14 cellular contexts compared by ENCODE assay signal in genomic region chr5:151200913-151201445, GRCh38. TPM values are rescaled to one million over a fixed set of nuclear protein-coding genes. Genes with fewer than 3 reads are reported as not detected.
A peak's percentile ranks its signal among the peaks of the same experiment; 100 is the strongest.
DNase-seq lines count a peak whose midpoint lies in the region; ATAC-seq and TF ChIP-seq lines count a peak whose summit lies in the region.
"Had no signal": no experiment of that assay in that cellular context is flagged by ENCODE, and none has a peak within 500 bp of the region (broad histone marks: within the 10 kb centered on the region; RNA-seq: fewer than 3 reads in every experiment).

No MANE protein-coding gene starts in this region.

- POLR2A ChIA-PET in activated CD4-positive, alpha-beta memory T cell treated with anti-CD3 and anti-CD28 coated beads for 36 hours (lab: Charles Lee): interaction anchor here (1.1 kb wide), 1 partner anchor 21 kb away, joined by 3 read pairs; no protein-coding TSS in a partner anchor

- TF ChIP-seq CTCF in Calu3 (IDR thresholded peaks at IDR 0.05; ENCODE audit: unreplicated experiment): no peak

- H3K36me3 Mint-ChIP-seq in activated naive CD4-positive, alpha-beta T cell treated with anti-CD3 and anti-CD28 coated beads, Interleukin-2, amount 50 U/mL, for 24 hours: peaks cover 16% of the 10 kb centered on the region
- H3K36me3 Mint-ChIP-seq in activated CD4-positive, alpha-beta memory T cell treated with anti-CD3 and anti-CD28 coated beads for 36 hours: peaks cover 6% of the 10 kb centered on the region
- H3K36me3 Mint-ChIP-seq in immature natural killer cell (peaks cover 18 to 44% (median 19%) of the 10 kb centered on the region in 3 donors), Calu3 (ENCODE audit: insufficient read depth, unreplicated experiment) (no peaks in the 10 kb centered on the region)

- H3K4me3 Mint-ChIP-seq in activated naive CD4-positive, alpha-beta T cell treated with anti-CD3 and anti-CD28 coated beads, Interleukin-2, amount 50 U/mL, for 24 hours: no peak overlapping the region
- H3K4me3 Mint-ChIP-seq in activated CD4-positive, alpha-beta memory T cell treated with anti-CD3 and anti-CD28 coated beads for 36 hours: no peak overlapping the region
- no peak overlapping the region for H3K4me3 Mint-ChIP-seq in immature natural killer cell
- no peak overlapping the region for H3K4me3 Mint-ChIP-seq in Calu3 (ENCODE audit: low read depth, unreplicated experiment)

- H3K27me3 Mint-ChIP-seq in activated naive CD4-positive, alpha-beta T cell treated with anti-CD3 and anti-CD28 coated beads, Interleukin-2, amount 50 U/mL, for 24 hours: no peaks in the 10 kb centered on the region
- no peaks in the 10 kb centered on the region for H3K27me3 Mint-ChIP-seq in activated CD4-positive, alpha-beta memory T cell treated with anti-CD3 and anti-CD28 coated beads for 36 hours
- H3K27me3 Mint-ChIP-seq in immature natural killer cell (ENCODE audit: low read depth in 3 of 3): peaks cover 0 to 2% (median 0%) of the 10 kb centered on the region in 3 donors
- peaks cover 32% of the 10 kb centered on the region for H3K27me3 Mint-ChIP-seq in Calu3 (ENCODE audit: unreplicated experiment)

- no peak for ATAC-seq in HG03460 (IDR thresholded peaks at IDR 0.05; ENCODE audit: unreplicated experiment)
- ATAC-seq: left cardiac atrium had no signal

- intact Hi-C loops in activated CD4-positive, alpha-beta memory T cell treated with anti-CD3 and anti-CD28 coated beads for 36 hours (cut with micrococcal nuclease): no loop called here
- intact Hi-C loops in posterior cingulate gyrus (cut with DNase I) (no loop called here), Calu3 (cut with micrococcal nuclease; ENCODE audit: unreplicated experiment) (loop anchor here (10.0 kb wide), 1 partner anchor 396 kb away; no protein-coding TSS in a partner anchor)

- BruUV-seq in Calu3 (replicated peaks; lab: Mats Ljungman, UMichigan): no TSS peak

- H3K4me1 Mint-ChIP-seq in activated naive CD4-positive, alpha-beta T cell treated with anti-CD3 and anti-CD28 coated beads, Interleukin-2, amount 50 U/mL, for 24 hours: peaks cover 74% of the 10 kb centered on the region
- peaks cover 42% of the 10 kb centered on the region for H3K4me1 Mint-ChIP-seq in activated CD4-positive, alpha-beta memory T cell treated with anti-CD3 and anti-CD28 coated beads for 36 hours (ENCODE audit: low read depth)
- H3K4me1 Mint-ChIP-seq in immature natural killer cell: peaks cover 34 to 70% of the 10 kb centered on the region in 2 donors
- no peaks in the 10 kb centered on the region for H3K4me1 Mint-ChIP-seq in Calu3 (ENCODE audit: low read depth, unreplicated experiment)

- CTCF ChIA-PET in activated CD4-positive, alpha-beta memory T cell treated with anti-CD3 and anti-CD28 coated beads for 36 hours (lab: Charles Lee): interaction anchor here (3.7 kb wide), 1 partner anchor 75 kb away, joined by 16 read pairs; no protein-coding TSS in a partner anchor
- CTCF ChIA-PET in Calu3 (lab: Charles Lee): no interaction called here

- DNase-seq in activated naive CD4-positive, alpha-beta T cell treated with anti-CD3 and anti-CD28 coated beads, Interleukin-2, amount 50 U/mL, for 16 hours: no peak
- DNase-seq in activated CD4-positive, alpha-beta memory T cell treated with anti-CD3 and anti-CD28 coated beads for 36 hours: no peak
- DNase-seq in immature natural killer cell (no peak), posterior cingulate gyrus (no peak), Calu3 (no peak)
- DNase-seq in effector CD4-positive, alpha-beta T cell: no peak
- DNase-seq: IMR-90, left cardiac atrium, MV-4-11, NCI-H2081, small intestine, T-helper 2 cell had no signal

- no peaks in the 10 kb centered on the region for H3K9me3 Mint-ChIP-seq in activated naive CD4-positive, alpha-beta T cell treated with anti-CD3 and anti-CD28 coated beads, Interleukin-2, amount 50 U/mL, for 24 hours
- no peaks in the 10 kb centered on the region for H3K9me3 Mint-ChIP-seq in activated CD4-positive, alpha-beta memory T cell treated with anti-CD3 and anti-CD28 coated beads for 36 hours
- no peaks in the 10 kb centered on the region for H3K9me3 Mint-ChIP-seq in immature natural killer cell
- H3K9me3 Mint-ChIP-seq in Calu3 (ENCODE audit: low read depth, unreplicated experiment): no peaks in the 10 kb centered on the region

- peak overlapping the region; percentile 25 for H3K27ac Mint-ChIP-seq in activated naive CD4-positive, alpha-beta T cell treated with anti-CD3 and anti-CD28 coated beads, Interleukin-2, amount 50 U/mL, for 24 hours
- peak overlapping the region; percentile 60 for H3K27ac Mint-ChIP-seq in activated CD4-positive, alpha-beta memory T cell treated with anti-CD3 and anti-CD28 coated beads for 36 hours
- H3K27ac Mint-ChIP-seq in immature natural killer cell: peak overlapping the region in 5 of 6 donors; percentile 31 to 75 (median 60)
- H3K27ac Mint-ChIP-seq in Calu3 (ENCODE audit: unreplicated experiment): no peak overlapping the region

RNA-seq across cellular contexts. Expression of gene CCDC69, which starts 22.9 kb away (rescaled TPM):
- 10 to 100 TPM; 24.6 to 27.6 TPM for total RNA-seq in activated CD4-positive, alpha-beta memory T cell treated with anti-CD3 and anti-CD28 coated beads for 36 hours
- 100 to 1,000 TPM in 2 of 3 donors, 10 to 100 TPM in 1; 88.1 to 256 (median 149) TPM for polyA plus RNA-seq in immature natural killer cell
- 0.69 and 1.0 TPM in 2 replicates for total RNA-seq in Calu3 (2022)

RNA-seq across cellular contexts. Expression of gene ANXA6, which starts 43.4 kb away (rescaled TPM):
- total RNA-seq in activated CD4-positive, alpha-beta memory T cell treated with anti-CD3 and anti-CD28 coated beads for 36 hours: 100 to 1,000 TPM; 430 to 443 TPM
- 100 to 1,000 TPM; 313 to 679 (median 395) TPM for polyA plus RNA-seq in immature natural killer cell
- 12.5 and 16.4 TPM in 2 replicates for total RNA-seq in Calu3 (2022)

RNA-seq across cellular contexts. Expression of gene GM2A, which starts 52.0 kb away (rescaled TPM):
- total RNA-seq in activated CD4-positive, alpha-beta memory T cell treated with anti-CD3 and anti-CD28 coated beads for 36 hours: 10 to 100 TPM; 28.7 to 29.1 TPM
- polyA plus RNA-seq in immature natural killer cell: 1 to 10 TPM; 4.6 to 8.7 (median 5.2) TPM
- total RNA-seq in Calu3 (2022): 21.1 and 22.4 TPM in 2 replicates

Comparison
In these comparisons a context has a peak if more than half of its experiments do, and no peak if none do; other contexts are left out.
1. RNA of gene CCDC69, which starts 22.9 kb away (total RNA-seq): 24.6 to 27.6 TPM in activated CD4-positive, alpha-beta memory T cell treated with anti-CD3 and anti-CD28 coated beads for 36 hours; 0.69 to 1.0 TPM in Calu3; every median in the first group is over 10 times any median in the second.
2. RNA of gene ANXA6, which starts 43.4 kb away (total RNA-seq): 430 to 443 TPM in activated CD4-positive, alpha-beta memory T cell treated with anti-CD3 and anti-CD28 coated beads for 36 hours; 12.5 to 16.4 TPM in Calu3; every median in the first group is over 10 times any median in the second.